14 cellular contexts compared by ENCODE assay signal in the genomic region with DNA sequence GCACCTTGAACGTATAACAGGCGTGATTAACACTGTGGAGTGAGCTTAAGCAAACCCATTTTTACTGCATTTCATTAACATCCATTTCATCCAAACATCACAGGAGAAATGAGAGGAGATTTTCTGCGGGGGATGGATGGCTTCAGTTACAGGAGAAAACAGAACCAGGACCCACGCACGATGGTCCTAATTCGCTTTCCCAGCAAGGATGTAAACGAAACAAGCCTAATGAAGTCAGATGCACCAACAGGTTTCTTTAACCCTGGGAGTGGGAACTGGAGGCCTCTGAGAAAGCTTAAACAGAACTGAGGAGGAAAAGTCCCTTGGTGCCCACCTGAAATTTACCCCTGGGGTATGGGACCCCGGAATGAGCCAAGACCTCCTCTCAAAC. TPM values are rescaled to one million over a fixed set of nuclear protein-coding genes. Genes with fewer than 3 reads are reported as not detected.
DNase-seq lines count a peak whose midpoint lies in the region; ATAC-seq and TF ChIP-seq lines count a peak whose summit lies in the region.
"Had no signal": no experiment of that assay in that cellular context is flagged by ENCODE, and none has a peak within 500 bp of the region (broad histone marks: within the 10 kb centered on the region; RNA-seq: fewer than 3 reads in every experiment).

No MANE protein-coding gene starts in this region.

- H3K36me3 ChIP-seq in cardiac muscle cell, result no peaks in the 10 kb centered on the region
- H3K36me3 ChIP-seq in right atrium auricular region, result no peaks in the 10 kb centered on the region
- H3K36me3 ChIP-seq in WERI-Rb-1, result no peaks in the 10 kb centered on the region
- no peaks in the 10 kb centered on the region for H3K36me3 ChIP-seq in upper lobe of right lung

- intact Hi-C loops in upper lobe of right lung (cut with DNase I), result no loop called here

- H3K27me3 ChIP-seq in cardiac muscle cell (no peaks in the 10 kb centered on the region), right atrium auricular region (no peaks in the 10 kb centered on the region), WERI-Rb-1 (ENCODE audit: insufficient read depth, low read depth, severe bottlenecking) (no peaks in the 10 kb centered on the region), layer of hippocampus (ENCODE audit: control insufficient read depth, insufficient read depth, low read length) (no peaks in the 10 kb centered on the region), upper lobe of right lung (peaks cover 11% of the 10 kb centered on the region)

- no peak for TF ChIP-seq CTCF in cardiac muscle cell (IDR thresholded peaks at IDR 0.05; ENCODE audit: low read depth, low read length)
- TF ChIP-seq CTCF in right atrium auricular region (IDR thresholded peaks at IDR 0.05), result no peak
- TF ChIP-seq CTCF in WERI-Rb-1 (IDR thresholded peaks at IDR 0.05; ENCODE audit: low read depth, low read length), result no peak
- TF ChIP-seq CTCF in upper lobe of right lung (IDR thresholded peaks at IDR 0.05), result no peak

- H3K4me1 ChIP-seq in cardiac muscle cell (ENCODE audit: low read depth), result peaks cover 9% of the 10 kb centered on the region
- peaks cover 0 to 28% of the 10 kb centered on the region in 2 donors for H3K4me1 ChIP-seq in right atrium auricular region
- H3K4me1 ChIP-seq in upper lobe of right lung, result peaks cover 33% of the 10 kb centered on the region

- no peaks in the 10 kb centered on the region for H3K9me3 ChIP-seq in cardiac muscle cell (ENCODE audit: low read depth)
- no peaks in the 10 kb centered on the region for H3K9me3 ChIP-seq in right atrium auricular region
- H3K9me3 ChIP-seq in WERI-Rb-1 (ENCODE audit: severe bottlenecking), result no peaks in the 10 kb centered on the region
- H3K9me3 ChIP-seq in upper lobe of right lung, result no peaks in the 10 kb centered on the region

- DNase-seq in cardiac muscle cell (ENCODE audit: low read depth in 1 of 2, low spot score in 1 of 2) (no peak), right atrium auricular region (ENCODE audit: low spot score) (no peak), WERI-Rb-1 (no peak), upper lobe of right lung (no peak), DMS153 treated with DMSO at 0.1 percent for 48 hours (lab: John Stamatoyannopoulos, UW; ENCODE audit: unreplicated experiment) (no peak)
- DNase-seq in effector CD4-positive, alpha-beta T cell, result no peak
- DNase-seq: activated T-cell treated with anti-CD3 and anti-CD28 coated beads, Interleukin-2, amount 50 U/mL, for 24 hours; CD8-positive, alpha-beta memory T cell; GDM1; immature natural killer cell; KBM-7 had no signal

- peak overlapping the region; percentile 71 for H3K4me3 ChIP-seq in cardiac muscle cell
- H3K4me3 ChIP-seq in right atrium auricular region, result no peak overlapping the region
- peak overlapping the region; percentile 63 for H3K4me3 ChIP-seq in WERI-Rb-1 (ENCODE audit: low read depth, low read length)
- peak overlapping the region; percentile 71 for H3K4me3 ChIP-seq in upper lobe of right lung
- H3K4me3 ChIP-seq: SK-N-MC had no signal

- H3K27ac ChIP-seq in cardiac muscle cell (no peak overlapping the region), right atrium auricular region (no peak overlapping the region), WERI-Rb-1 (no peak overlapping the region), layer of hippocampus (ENCODE audit: low read depth, low read length) (peak overlapping the region; percentile 94), upper lobe of right lung (no peak overlapping the region)
- H3K27ac ChIP-seq: SK-N-MC had no signal

- ATAC-seq in upper lobe of right lung, result no peak
- no peak for ATAC-seq in GM18520 (IDR thresholded peaks at IDR 0.05; ENCODE audit: unreplicated experiment)

RNA-seq across cellular contexts. Expression of gene CADM1, which starts 2.7 kb away (rescaled TPM):
- total RNA-seq in cardiac muscle cell (113 and 126 TPM in 2 replicates), right atrium auricular region (10 to 100 TPM; 19.8 to 33.9 TPM), upper lobe of right lung (222 TPM)
- 131 and 149 TPM in 2 replicates for polyA plus RNA-seq in cardiac muscle cell

Comparison
In these comparisons a context has a peak if more than half of its experiments do, and no peak if none do; other contexts are left out.
1. H3K4me3 ChIP-seq: peak in cardiac muscle cell (single experiment), WERI-Rb-1 (single experiment) and upper lobe of right lung (single experiment); none in right atrium auricular region (0 of 2).